Comparison of ENCODE assay signal across 1 cellular context in the genomic region with DNA sequence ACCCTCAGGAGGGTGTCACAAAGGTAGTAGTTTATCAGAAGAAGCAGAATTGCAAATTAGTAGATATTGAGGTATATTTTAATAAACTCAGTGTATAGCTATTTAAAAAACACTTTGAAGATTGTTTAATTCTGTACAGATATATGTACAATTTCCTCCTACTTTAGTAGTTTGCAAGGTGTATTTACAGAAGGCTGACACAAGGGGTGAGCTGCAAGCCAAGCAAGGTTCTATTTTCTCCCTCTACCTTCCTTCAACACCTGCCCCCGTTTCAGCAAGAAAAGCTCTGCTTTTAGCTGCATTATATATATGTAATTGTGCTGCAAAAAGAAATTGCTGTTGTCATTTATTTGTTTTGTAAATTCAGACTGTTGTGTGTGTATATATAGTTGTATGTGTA.
TF ChIP-seq lines count a peak whose summit lies in the region.

No MANE protein-coding gene starts in this region.

TF ChIP-seq in neural cell, 6 proteins besides CTCF, POLR2A, EP300 and RAD21 (continued from another document):
- TF ChIP-seq REST (IDR thresholded peaks at IDR 0.05; ENCODE audit: borderline replicate concordance) = no peak
- TF ChIP-seq SMC3 (conservative IDR thresholded peaks at IDR 0.05; ENCODE audit: poor library complexity) = no peak
- TF ChIP-seq EZH2 (IDR thresholded peaks at IDR 0.05; ENCODE audit: borderline replicate concordance, insufficient read depth, low read length, poor library complexity, severe bottlenecking) = no peak
- TF ChIP-seq TAF1 (IDR thresholded peaks at IDR 0.05; ENCODE audit: low read depth) = no peak
